Comparison of ENCODE assay signal across 1 cellular context in the genomic region with DNA sequence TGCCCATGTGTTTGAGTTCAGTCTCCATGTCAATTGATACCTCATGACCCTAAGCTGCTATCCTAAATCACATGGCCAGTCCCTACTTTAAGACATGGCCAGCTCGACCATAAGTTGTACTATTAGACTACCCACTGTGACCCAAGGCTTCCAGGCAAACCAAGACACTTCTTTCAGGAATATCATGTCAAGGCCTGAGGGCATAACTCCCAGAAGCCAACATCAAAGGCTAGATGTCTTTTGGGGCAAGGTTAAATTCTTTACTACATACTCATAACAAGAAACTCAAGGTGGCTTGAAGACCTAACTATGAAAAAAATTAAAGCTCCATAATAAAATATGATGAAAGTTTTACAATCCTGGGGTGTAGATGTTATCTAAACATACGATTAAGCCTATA.
TF ChIP-seq lines count a peak whose summit lies in the region.

No MANE protein-coding gene starts in this region.

TF ChIP-seq in IMR-90, 13 proteins besides CTCF, POLR2A, EP300 and RAD21 (continued from another document):
- TF ChIP-seq, protein P1, sequence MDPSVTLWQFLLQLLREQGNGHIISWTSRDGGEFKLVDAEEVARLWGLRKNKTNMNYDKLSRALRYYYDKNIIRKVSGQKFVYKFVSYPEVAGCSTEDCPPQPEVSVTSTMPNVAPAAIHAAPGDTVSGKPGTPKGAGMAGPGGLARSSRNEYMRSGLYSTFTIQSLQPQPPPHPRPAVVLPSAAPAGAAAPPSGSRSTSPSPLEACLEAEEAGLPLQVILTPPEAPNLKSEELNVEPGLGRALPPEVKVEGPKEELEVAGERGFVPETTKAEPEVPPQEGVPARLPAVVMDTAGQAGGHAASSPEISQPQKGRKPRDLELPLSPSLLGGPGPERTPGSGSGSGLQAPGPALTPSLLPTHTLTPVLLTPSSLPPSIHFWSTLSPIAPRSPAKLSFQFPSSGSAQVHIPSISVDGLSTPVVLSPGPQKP (IDR thresholded peaks at IDR 0.05; ENCODE audit: borderline replicate concordance, low read depth, low read length) = no peak
